ENCODE assay signal across 8 cellular contexts in genomic region chr21:42233067-42233981, GRCh38. TPM values are rescaled to one million over a fixed set of nuclear protein-coding genes. Genes with fewer than 3 reads are reported as not detected.
A peak's percentile ranks its signal among the peaks of the same experiment; 100 is the strongest.
DNase-seq lines count a peak whose midpoint lies in the region; ATAC-seq and TF ChIP-seq lines count a peak whose summit lies in the region.

No MANE protein-coding gene starts in this region.

- intact Hi-C loops in adrenal gland (cut with DNase I), result no loop called here

- no peaks in the 10 kb centered on the region for H3K36me3 ChIP-seq in adrenal gland (replicated peaks in 1 of 2)

- TF ChIP-seq POLR2A in GM19193 (IDR thresholded peaks at IDR 0.05; ENCODE audit: extremely low read depth, insufficient read depth, insufficient read length), result peak; percentile 25
- TF ChIP-seq POLR2A in adrenal gland (IDR thresholded peaks at IDR 0.05), result peak in 1 of 2 donors; percentile 61

- DNase-seq in AG10803 (ENCODE audit: low read depth), result peak; percentile 28
- peak; percentile 66 to 91 (median 87) for DNase-seq in adrenal gland
- peak; percentile 23 for DNase-seq in iris pigment epithelial cell (ENCODE audit: low read depth)
- DNase-seq in stimulated activated CD4-positive, alpha-beta T cell treated with anti-CD3 and anti-CD28 coated beads, Interleukin-15, amount 100 ng/mL, for 24 hours, result peak; percentile 88
- no peak for DNase-seq in NCI-H82 treated with DMSO at 0.1 percent for 48 hours (lab: John Stamatoyannopoulos, UW; ENCODE audit: unreplicated experiment)

- peaks cover 74% of the 10 kb centered on the region for H3K4me1 Mint-ChIP-seq in T-helper 1 cell treated with Interleukin-12 subunit alpha and Interleukin-12 subunit beta and Interleukin-4 antibody, amounts not matched to agents 30 μg/mL and 1 μg/mL, for 36 hours (ENCODE audit: low read depth)

- peak; percentile 32 for ATAC-seq in HG03457 (IDR thresholded peaks at IDR 0.05; ENCODE audit: unreplicated experiment)

- H3K4me3 ChIP-seq in AG10803 (ENCODE audit: low read length) (no peak overlapping the region), adrenal gland (peak overlapping the region in 1 of 4 donors; percentile 3)

- 10 to 18% (median 11%) methylated on average over 10 to 14 of the region's 14 CpGs for WGBS in adrenal gland, 4 donors

- TF ChIP-seq CTCF in AG10803 (conservative IDR thresholded peaks at IDR 0.05; ENCODE audit: low read length), result no peak
- peak; percentile 20 to 58 (median 50) for TF ChIP-seq CTCF in adrenal gland (IDR thresholded peaks at IDR 0.05)

- peak overlapping the region; percentile 88 for H3K27ac Mint-ChIP-seq in T-helper 1 cell treated with Interleukin-12 subunit alpha and Interleukin-12 subunit beta and Interleukin-4 antibody, amounts not matched to agents 30 μg/mL and 1 μg/mL, for 36 hours

- H3K9me3 ChIP-seq in adrenal gland (replicated peaks in 1 of 3), result no peaks in the 10 kb centered on the region

- H3K36me3 Mint-ChIP-seq in T-helper 1 cell treated with Interleukin-12 subunit alpha and Interleukin-12 subunit beta and Interleukin-4 antibody, amounts not matched to agents 30 μg/mL and 1 μg/mL, for 36 hours (ENCODE audit: low read depth), result peaks cover 7% of the 10 kb centered on the region

- H3K4me3 Mint-ChIP-seq in T-helper 1 cell treated with Interleukin-12 subunit alpha and Interleukin-12 subunit beta and Interleukin-4 antibody, amounts not matched to agents 30 μg/mL and 1 μg/mL, for 36 hours, result peak overlapping the region; percentile 62

- H3K9me3 Mint-ChIP-seq in T-helper 1 cell treated with Interleukin-12 subunit alpha and Interleukin-12 subunit beta and Interleukin-4 antibody, amounts not matched to agents 30 μg/mL and 1 μg/mL, for 36 hours, result no peaks in the 10 kb centered on the region

- H3K27me3 Mint-ChIP-seq in T-helper 1 cell treated with Interleukin-12 subunit alpha and Interleukin-12 subunit beta and Interleukin-4 antibody, amounts not matched to agents 30 μg/mL and 1 μg/mL, for 36 hours (ENCODE audit: low read depth), result no peaks in the 10 kb centered on the region

- H3K27ac ChIP-seq in adrenal gland, result peak overlapping the region; percentile 22 to 97 (median 77)

- peaks cover 83 to 88% of the 10 kb centered on the region in 2 donors for H3K4me1 ChIP-seq in adrenal gland (replicated peaks in 1 of 2)

- H3K27me3 ChIP-seq in adrenal gland, result no peaks in the 10 kb centered on the region

RNA-seq across cellular contexts. Expression of gene ABCG1, which starts 14.4 kb away (rescaled TPM):
- 100 to 1,000 TPM in 2 of 8 donors, 10 to 100 TPM in 6; 47.8 to 136 (median 90.9) TPM for total RNA-seq in adrenal gland
- 10 to 100 TPM; 32.5 to 52.7 (median 38.7) TPM for polyA plus RNA-seq in adrenal gland
